ENCODE assay signal across 12 cellular contexts in the genomic region with DNA sequence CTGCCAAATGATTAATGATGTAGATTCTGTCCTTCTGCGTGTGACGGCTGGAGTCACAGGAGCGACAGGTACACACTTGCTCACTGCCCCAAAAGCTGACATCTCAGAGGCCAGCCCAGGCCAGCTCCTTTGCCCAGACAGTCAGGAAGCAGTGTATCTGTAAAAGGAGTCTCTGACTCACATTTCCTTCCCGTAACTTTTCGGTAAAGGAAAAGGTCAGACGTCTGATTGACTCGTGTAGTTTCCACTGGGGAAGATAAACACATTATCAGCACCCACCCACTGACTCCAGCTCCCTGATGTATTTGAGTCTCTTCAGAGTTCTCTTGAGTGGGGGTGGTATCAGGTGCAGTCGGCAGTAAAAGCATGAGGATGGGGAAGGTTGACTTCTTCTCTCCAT.
DNase-seq lines count a peak whose midpoint lies in the region; ATAC-seq and TF ChIP-seq lines count a peak whose summit lies in the region.
"Had no signal": no experiment of that assay in that cellular context is flagged by ENCODE, and none has a peak within 500 bp of the region (broad histone marks: within the 10 kb centered on the region; RNA-seq: fewer than 3 reads in every experiment).

No MANE protein-coding gene starts in this region.

- no peak overlapping the region for H3K4me3 ChIP-seq in CD4-positive, alpha-beta memory T cell (ENCODE audit: low read length in 2 of 2)
- no peak overlapping the region for H3K4me3 ChIP-seq in lung
- H3K4me3 ChIP-seq in Peyer's patch: no peak overlapping the region
- H3K4me3 ChIP-seq: SK-N-MC had no signal

- H3K27ac Mint-ChIP-seq in CD4-positive, alpha-beta memory T cell: peak overlapping the region in 3 of 7 donors; percentile 48 to 76 (median 51)
- peak overlapping the region; percentile 18 for H3K27ac Mint-ChIP-seq in chondrocyte (ENCODE audit: unreplicated experiment)
- H3K27ac Mint-ChIP-seq: activated B cell treated with CpG ODN at 0.5 μM for 24 hours had no signal

- H3K27me3 Mint-ChIP-seq in CD4-positive, alpha-beta memory T cell: peaks cover 3 to 9% of the 10 kb centered on the region in 2 donors
- peaks cover 2% of the 10 kb centered on the region for H3K27me3 Mint-ChIP-seq in chondrocyte (ENCODE audit: low read depth)

- no peak for TF ChIP-seq CTCF in chondrocyte (IDR thresholded peaks at IDR 0.05)
- no peak for TF ChIP-seq CTCF in lung (IDR thresholded peaks at IDR 0.05; ENCODE audit: control extremely low read depth, extremely low read depth)
- no peak for TF ChIP-seq CTCF in Peyer's patch (IDR thresholded peaks at IDR 0.05)

- no peaks in the 10 kb centered on the region for H3K36me3 ChIP-seq in CD4-positive, alpha-beta memory T cell (ENCODE audit: insufficient read depth, low read length)
- H3K36me3 ChIP-seq in lung (ENCODE audit: control insufficient read depth in 2 of 2, insufficient read depth in 2 of 2, low read length in 2 of 2) (peaks cover 0 to 2% of the 10 kb centered on the region in 2 donors), Peyer's patch (no peaks in the 10 kb centered on the region)

- POLR2A ChIA-PET in CD4-positive, alpha-beta memory T cell (lab: Charles Lee; ENCODE audit: partially characterized antibody): interaction anchor here (1.1 kb wide), 1 partner anchor 353 kb away, joined by 3 read pairs; the partner anchor contains the start of gene PANK3

- H3K4me1 ChIP-seq in CD4-positive, alpha-beta memory T cell (ENCODE audit: insufficient read depth, low read length): peaks cover 12% of the 10 kb centered on the region
- H3K4me1 ChIP-seq in lung (ENCODE audit: control insufficient read depth in 2 of 2, insufficient read depth in 2 of 2, low read length in 2 of 2) (peaks cover 0 to 6% of the 10 kb centered on the region in 2 donors), Peyer's patch (no peaks in the 10 kb centered on the region)

- 49 to 57% methylated on average over 8 of the region's 8 CpGs for WGBS in lung, 2 donors

- ATAC-seq in lung (ENCODE audit: insufficient read depth, low FRiP score) (peak; percentile 41), HG03354 (IDR thresholded peaks at IDR 0.05; ENCODE audit: poor library complexity, severe bottlenecking, unreplicated experiment) (no peak)
- ATAC-seq: naive thymus-derived CD8-positive, alpha-beta T cell had no signal

- H3K27me3 ChIP-seq in CD4-positive, alpha-beta memory T cell (ENCODE audit: insufficient read depth, low read length): no peaks in the 10 kb centered on the region
- H3K27me3 ChIP-seq in lung (ENCODE audit: control insufficient read depth, insufficient read depth) (no peaks in the 10 kb centered on the region), Peyer's patch (no peaks in the 10 kb centered on the region)

- no peaks in the 10 kb centered on the region for H3K9me3 ChIP-seq in CD4-positive, alpha-beta memory T cell (ENCODE audit: control insufficient read depth in 1 of 2, low read length in 2 of 2)
- H3K9me3 ChIP-seq in lung (ENCODE audit: control insufficient read depth in 2 of 2, insufficient read depth in 1 of 2, low read length in 1 of 2): peaks cover 0 to 2% of the 10 kb centered on the region in 2 donors
- H3K9me3 ChIP-seq in Peyer's patch: no peaks in the 10 kb centered on the region

- DNase-seq in CD4-positive, alpha-beta memory T cell: no peak
- DNase-seq in M059J (ENCODE audit: low read depth) (peak; percentile 14), chondrocyte (ENCODE audit: low spot score) (no peak), lung (ENCODE audit: low spot score) (no peak), Peyer's patch (no peak), globus pallidus (ENCODE audit: low spot score) (no peak)
- DNase-seq: activated B cell treated with CpG ODN at 0.5 μM for 24 hours; CD8-positive, alpha-beta memory T cell; GDM1; naive thymus-derived CD8-positive, alpha-beta T cell had no signal

- intact Hi-C loops in CD4-positive, alpha-beta memory T cell (cut with micrococcal nuclease): no loop called here

- H3K9me3 Mint-ChIP-seq in CD4-positive, alpha-beta memory T cell: no peaks in the 10 kb centered on the region
- no peaks in the 10 kb centered on the region for H3K9me3 Mint-ChIP-seq in chondrocyte (ENCODE audit: low read depth)
- H3K9me3 Mint-ChIP-seq: activated B cell treated with CpG ODN at 0.5 μM for 24 hours had no signal

- H3K4me3 Mint-ChIP-seq in CD4-positive, alpha-beta memory T cell: peak overlapping the region in 6 of 8 donors; percentile 22 to 73 (median 53)
- H3K4me3 Mint-ChIP-seq in chondrocyte (ENCODE audit: unreplicated experiment): no peak overlapping the region
- H3K4me3 Mint-ChIP-seq: activated B cell treated with CpG ODN at 0.5 μM for 24 hours had no signal

- CTCF ChIA-PET in CD4-positive, alpha-beta memory T cell (lab: Charles Lee; ENCODE audit: partially characterized antibody): interaction anchor here (1.4 to 1.7 kb wide), 2 partner anchors 8 to 10 kb away, joined by 4 to 22 read pairs; no protein-coding TSS in a partner anchor

- peaks cover 0 to 23% (median 16%) of the 10 kb centered on the region in 4 donors for H3K4me1 Mint-ChIP-seq in CD4-positive, alpha-beta memory T cell
- H3K4me1 Mint-ChIP-seq in chondrocyte (ENCODE audit: low read depth): peaks cover 5% of the 10 kb centered on the region
- H3K4me1 Mint-ChIP-seq: activated B cell treated with CpG ODN at 0.5 μM for 24 hours had no signal

- TF ChIP-seq POLR2A in Peyer's patch (IDR thresholded peaks at IDR 0.05): no peak

- no peak overlapping the region for H3K27ac ChIP-seq in CD4-positive, alpha-beta memory T cell (ENCODE audit: low read depth, low read length)
- no peak overlapping the region for H3K27ac ChIP-seq in lung (ENCODE audit: low read depth in 1 of 2, low read length in 1 of 2)
- no peak overlapping the region for H3K27ac ChIP-seq in Peyer's patch
- H3K27ac ChIP-seq: SK-N-MC had no signal

- H3K36me3 Mint-ChIP-seq in CD4-positive, alpha-beta memory T cell: no peaks in the 10 kb centered on the region
- peaks cover 2% of the 10 kb centered on the region for H3K36me3 Mint-ChIP-seq in chondrocyte (ENCODE audit: low read depth)
- H3K36me3 Mint-ChIP-seq: CD8-positive, alpha-beta memory T cell; naive thymus-derived CD8-positive, alpha-beta T cell had no signal
